Comparison of ENCODE assay signal across 11 cellular contexts in genomic region chr4:119785963-119786362, GRCh38.
DNase-seq lines count a peak whose midpoint lies in the region; ATAC-seq and TF ChIP-seq lines count a peak whose summit lies in the region.
"Had no signal": no experiment of that assay in that cellular context is flagged by ENCODE, and none has a peak within 500 bp of the region (broad histone marks: within the 10 kb centered on the region; RNA-seq: fewer than 3 reads in every experiment).

No MANE protein-coding gene starts in this region.

- no peaks in the 10 kb centered on the region for H3K9me3 ChIP-seq in tibial artery
- H3K9me3 ChIP-seq in SJCRH30 (replicated peaks), result no peaks in the 10 kb centered on the region

- H3K4me3 ChIP-seq in tibial artery (no peak overlapping the region), SJCRH30 (no peak overlapping the region)

- POLR2A ChIA-PET in activated CD4-positive, alpha-beta T cell treated with anti-CD3 and anti-CD28 coated beads for 36 hours (lab: Charles Lee), result no interaction called here
- POLR2A ChIA-PET in activated CD4-positive, alpha-beta T cell treated with anti-CD3 and anti-CD28 coated beads, Interleukin-2, amount 10 ng/mL, durations not matched to agents 7 days and 5 days (lab: Charles Lee), result no interaction called here

- DNase-seq in activated CD4-positive, alpha-beta T cell treated with anti-CD3 and anti-CD28 coated beads for 36 hours, result peak; percentile 7
- DNase-seq in activated CD4-positive, alpha-beta T cell treated with anti-CD3 and anti-CD28 coated beads, Interleukin-2, amount 10 ng/mL, durations not matched to agents 7 days and 5 days, result no peak
- DNase-seq in SW480 (ENCODE audit: low spot score) (peak; percentile 1), left ventricle myocardium superior (peak; percentile 37), tibial artery (no peak), NCI-H2171 (lab: John Stamatoyannopoulos, UW) (no peak), SJCRH30 (no peak)
- DNase-seq: C1 segment of cervical spinal cord, naive B cell, NCI-H345 had no signal

- no peaks in the 10 kb centered on the region for H3K4me1 Mint-ChIP-seq in activated CD4-positive, alpha-beta T cell treated with anti-CD3 and anti-CD28 coated beads for 36 hours
- no peaks in the 10 kb centered on the region for H3K4me1 Mint-ChIP-seq in activated CD4-positive, alpha-beta T cell treated with anti-CD3 and anti-CD28 coated beads, Interleukin-2, amount 10 ng/mL, durations not matched to agents 7 days and 5 days
- H3K4me1 Mint-ChIP-seq: naive B cell had no signal

- no peak for ATAC-seq in activated CD4-positive, alpha-beta T cell treated with anti-CD3 and anti-CD28 coated beads for 36 hours
- ATAC-seq in left ventricle myocardium superior (no peak), HG03175 (IDR thresholded peaks at IDR 0.05; ENCODE audit: unreplicated experiment) (no peak)

- no peaks in the 10 kb centered on the region for H3K27me3 ChIP-seq in tibial artery
- no peaks in the 10 kb centered on the region for H3K27me3 ChIP-seq in SJCRH30

- no peak overlapping the region for H3K4me3 Mint-ChIP-seq in activated CD4-positive, alpha-beta T cell treated with anti-CD3 and anti-CD28 coated beads for 36 hours
- no peak overlapping the region for H3K4me3 Mint-ChIP-seq in activated CD4-positive, alpha-beta T cell treated with anti-CD3 and anti-CD28 coated beads, Interleukin-2, amount 10 ng/mL, durations not matched to agents 7 days and 5 days
- H3K4me3 Mint-ChIP-seq: naive B cell had no signal

- intact Hi-C loops in activated CD4-positive, alpha-beta T cell treated with anti-CD3 and anti-CD28 coated beads for 36 hours (cut with DNase I, micrococcal nuclease), result loop anchor here in 1 of 2 experiments (2.0 kb wide), 1 partner anchor 157 kb away; the partner anchor contains the start of gene PDE5A
- intact Hi-C loops in left ventricle myocardium superior (cut with micrococcal nuclease), result loop anchor here (10.0 kb wide), 1 partner anchor 91 kb away; no protein-coding TSS in a partner anchor
- intact Hi-C loops in tibial artery (cut with DNase I; ENCODE audit: low total_unique reads), result loop anchor here (10.0 kb wide), 1 partner anchor 151 kb away; no protein-coding TSS in a partner anchor

- H3K27me3 Mint-ChIP-seq in activated CD4-positive, alpha-beta T cell treated with anti-CD3 and anti-CD28 coated beads for 36 hours, result peaks cover 4% of the 10 kb centered on the region
- H3K27me3 Mint-ChIP-seq in activated CD4-positive, alpha-beta T cell treated with anti-CD3 and anti-CD28 coated beads, Interleukin-2, amount 10 ng/mL, durations not matched to agents 7 days and 5 days, result no peaks in the 10 kb centered on the region

- H3K27ac ChIP-seq in tibial artery (no peak overlapping the region), SJCRH30 (no peak overlapping the region)

- H3K27ac Mint-ChIP-seq in activated CD4-positive, alpha-beta T cell treated with anti-CD3 and anti-CD28 coated beads for 36 hours, result no peak overlapping the region
- no peak overlapping the region for H3K27ac Mint-ChIP-seq in activated CD4-positive, alpha-beta T cell treated with anti-CD3 and anti-CD28 coated beads, Interleukin-2, amount 10 ng/mL, durations not matched to agents 7 days and 5 days
- H3K27ac Mint-ChIP-seq: naive B cell had no signal

- CTCF ChIA-PET in activated CD4-positive, alpha-beta T cell treated with anti-CD3 and anti-CD28 coated beads for 36 hours (lab: Charles Lee), result no interaction called here
- CTCF ChIA-PET in activated CD4-positive, alpha-beta T cell treated with anti-CD3 and anti-CD28 coated beads, Interleukin-2, amount 10 ng/mL, durations not matched to agents 7 days and 5 days (lab: Charles Lee), result no interaction called here

- H3K36me3 ChIP-seq in tibial artery (no peaks in the 10 kb centered on the region), SJCRH30 (no peaks in the 10 kb centered on the region)

- H3K36me3 Mint-ChIP-seq in activated CD4-positive, alpha-beta T cell treated with anti-CD3 and anti-CD28 coated beads for 36 hours (ENCODE audit: low read depth), result no peaks in the 10 kb centered on the region
- no peaks in the 10 kb centered on the region for H3K36me3 Mint-ChIP-seq in activated CD4-positive, alpha-beta T cell treated with anti-CD3 and anti-CD28 coated beads, Interleukin-2, amount 10 ng/mL, durations not matched to agents 7 days and 5 days (ENCODE audit: low read depth)
- H3K36me3 Mint-ChIP-seq: naive B cell had no signal

- peak; percentile 40 to 46 for TF ChIP-seq CTCF in tibial artery (IDR thresholded peaks at IDR 0.05)

- no peaks in the 10 kb centered on the region for H3K9me3 Mint-ChIP-seq in activated CD4-positive, alpha-beta T cell treated with anti-CD3 and anti-CD28 coated beads for 36 hours (ENCODE audit: low read depth)
- H3K9me3 Mint-ChIP-seq in activated CD4-positive, alpha-beta T cell treated with anti-CD3 and anti-CD28 coated beads, Interleukin-2, amount 10 ng/mL, durations not matched to agents 7 days and 5 days, result no peaks in the 10 kb centered on the region

- H3K4me1 ChIP-seq in tibial artery, result no peaks in the 10 kb centered on the region
- no peaks in the 10 kb centered on the region for H3K4me1 ChIP-seq in SJCRH30

Comparison
In these comparisons a context has a peak if more than half of its experiments do, and no peak if none do; other contexts are left out.
1. DNase-seq: peak in activated CD4-positive, alpha-beta T cell treated with anti-CD3 and anti-CD28 coated beads for 36 hours (single experiment), SW480 (single experiment) and left ventricle myocardium superior (single experiment); none in activated CD4-positive, alpha-beta T cell treated with anti-CD3 and anti-CD28 coated beads, Interleukin-2, amount 10 ng/mL, durations not matched to agents 7 days and 5 days (single experiment), tibial artery (0 of 2), NCI-H2171 (single experiment) and SJCRH30 (0 of 2).